Comparison of ENCODE assay signal across 1 cellular context in genomic region chr22:38038426-38038825, GRCh38.
TF ChIP-seq lines count a peak whose summit lies in the region.

No MANE protein-coding gene starts in this region.

TF ChIP-seq in H1, 55 proteins besides CTCF, POLR2A, EP300 and RAD21:
- no peak for TF ChIP-seq CEBPB (IDR thresholded peaks at IDR 0.05; ENCODE audit: low read depth, low read length)
- no peak for TF ChIP-seq CHD2 (IDR thresholded peaks at IDR 0.05; ENCODE audit: low read length)
- no peak for TF ChIP-seq TCF12 (IDR thresholded peaks at IDR 0.05; ENCODE audit: low read depth, low read length)
- TF ChIP-seq CBX8 (IDR thresholded peaks at IDR 0.05; ENCODE audit: borderline replicate concordance, low read depth, low read length): no peak
- no peak for TF ChIP-seq SIRT6 (IDR thresholded peaks at IDR 0.05; ENCODE audit: low read length)
